In genomic region chr18:57207124-57207916, GRCh38 we compare ENCODE assay signal across 16 cellular contexts.
DNase-seq lines count a peak whose midpoint lies in the region; FAIRE-seq and TF ChIP-seq lines count a peak whose summit lies in the region.
"Had no signal": no experiment of that assay in that cellular context is flagged by ENCODE, and none has a peak within 500 bp of the region (broad histone marks: within the 10 kb centered on the region; RNA-seq: fewer than 3 reads in every experiment).

No MANE protein-coding gene starts in this region.

- H2AK5ac ChIP-seq in H1 (ENCODE audit: low read depth, low read length) = no peak overlapping the region; the same call in 1 of the 2 replicates

- H4K8ac ChIP-seq in H1 (ENCODE audit: extremely low read depth, insufficient read depth, low read length) = no peak overlapping the region

- H3K4me2 ChIP-seq in H1 (ENCODE audit: insufficient read depth in 1 of 2, low read depth in 2 of 2, low read length in 2 of 2) = 0 out of 4 replicates have a peak overlapping the region, but pooled peaks of 1 of the 2 experiments have one; percentile 17
- H3K4me2 ChIP-seq: BLaER1 treated with 17β-estradiol and CSF1 and Interleukin-3, amounts not matched to agents 10 nM and 100 nM had no signal

- H3K27ac ChIP-seq in H1 (ENCODE audit: low read depth, low read length) (no peak overlapping the region), small intestine (ENCODE audit: low read depth in 1 of 2, low read length in 1 of 2) (no peak overlapping the region)
- H3K27ac ChIP-seq: BLaER1 treated with 17β-estradiol and CSF1 and Interleukin-3, amounts not matched to agents 10 nM and 100 nM had no signal

- H4K20me1 ChIP-seq in H1 (replicated peaks in 1 of 2; ENCODE audit: control insufficient read depth in 1 of 2, insufficient read depth in 2 of 2, low read length in 2 of 2) = no peaks in the 10 kb centered on the region
- H4K20me1 ChIP-seq: BLaER1 treated with 17β-estradiol and CSF1 and Interleukin-3, amounts not matched to agents 10 nM and 100 nM had no signal

- FAIRE-seq in H1 (lab: Jason Lieb, UNC) (peak; percentile 68), small intestine (lab: Jason Lieb, UNC) (no peak)
- FAIRE-seq: GM12891, HTR-8/SVneo had no signal

- H4K91ac ChIP-seq in H1 (replicated peaks; ENCODE audit: insufficient read length, low read length) = peak overlapping the region; percentile 8

- no peak for TF ChIP-seq POLR2A in H1 (IDR thresholded peaks at IDR 0.05; ENCODE audit: control extremely low read depth in 1 of 2, low read depth in 2 of 2, low read length in 2 of 2)

- H2BK20ac ChIP-seq in H1 (ENCODE audit: low read length) = no peak overlapping the region; the same call in 1 of the 2 replicates

- no peak overlapping the region for H2AFZ ChIP-seq in H1 (ENCODE audit: low read length)

- no peaks in the 10 kb centered on the region for H3K79me2 ChIP-seq in H1 (ENCODE audit: control insufficient read depth in 1 of 2, insufficient read depth in 2 of 2, low read length in 2 of 2)

- H3K56ac ChIP-seq in H1 (replicated peaks; ENCODE audit: insufficient read length, low read depth, low read length) = no peak overlapping the region

- CTCF ChIA-PET in H1 (lab: Charles Lee; ENCODE audit: partially characterized antibody) = interaction anchor here (1.3 kb wide), 1 partner anchor 32 kb away, joined by 3 read pairs; no protein-coding TSS in a partner anchor

- H3K23me2 ChIP-seq in H1 (ENCODE audit: low read depth, low read length) = peaks cover 7% of the 10 kb centered on the region

- H3K14ac ChIP-seq in H1 (ENCODE audit: insufficient read length) = no peak overlapping the region

- H3K4ac ChIP-seq in H1 (replicated peaks; ENCODE audit: insufficient read length, low read depth, low read length) = no peak overlapping the region

- no peak for TF ChIP-seq RAD21 in H1 (IDR thresholded peaks at IDR 0.05 in 1 of 2, conservative IDR thresholded peaks at IDR 0.05 in 1 of 2; ENCODE audit: low read depth in 2 of 2, low read length in 2 of 2)

- WGBS in H1 (ENCODE audit: extremely low coverage in 1 of 2, insufficient coverage in 1 of 2, insufficient read length in 1 of 2, insufficient replicate concordance in 2 of 2, low coverage in 1 of 2, low lambda C conversion rate in 2 of 2, missing lambda C conversion rate in 1 of 2), 2 experiments = 82% methylated on average over 6 of the region's 6 CpGs; no CpG with 5 or more reads in 1 of the 2 experiments
- WGBS in small intestine, 3 donors = 77 to 80% (median 79%) methylated on average over 6 of the region's 6 CpGs

- H3K9me3 ChIP-seq in H1 (ENCODE audit: insufficient read depth in 2 of 2, low read depth in 1 of 2, low read length in 1 of 2) (no peaks in the 10 kb centered on the region), small intestine (ENCODE audit: control insufficient read depth, low read depth) (no peaks in the 10 kb centered on the region)
- H3K9me3 ChIP-seq: BLaER1 treated with 17β-estradiol and CSF1 and Interleukin-3, amounts not matched to agents 10 nM and 100 nM had no signal

- H3K4me3 ChIP-seq in H1 (ENCODE audit: extremely low read depth in 1 of 4, insufficient read depth in 2 of 4, low read depth in 3 of 4, low read length in 4 of 4) (no peak overlapping the region), small intestine (ENCODE audit: low read depth in 1 of 2, low read length in 2 of 2) (no peak overlapping the region)
- H3K4me3 ChIP-seq: BLaER1 treated with 17β-estradiol and CSF1 and Interleukin-3, amounts not matched to agents 10 nM and 100 nM had no signal

- no peak overlapping the region for H3K9ac ChIP-seq in H1 (replicated peaks in 1 of 4; ENCODE audit: extremely low read depth in 1 of 4, low read depth in 3 of 4, low read length in 3 of 4)
- H3K9ac ChIP-seq: BLaER1 treated with 17β-estradiol and CSF1 and Interleukin-3, amounts not matched to agents 10 nM and 100 nM had no signal

- TF ChIP-seq EP300 in H1 (IDR thresholded peaks at IDR 0.05; ENCODE audit: borderline replicate concordance in 1 of 2, low read depth in 2 of 2, low read length in 2 of 2) = no peak

- peak overlapping the region; percentile 46 for H2BK15ac ChIP-seq in H1 (ENCODE audit: low read length)

- H2BK12ac ChIP-seq in H1 (ENCODE audit: low read depth, low read length) = 0 out of 2 replicates have a peak overlapping the region, but pooled peaks have one; percentile 10

- H3K79me1 ChIP-seq in H1 (ENCODE audit: low read depth, low read length) = no peaks in the 10 kb centered on the region

- no peak for TF ChIP-seq CTCF in H1 (IDR thresholded peaks at IDR 0.05; ENCODE audit: control extremely low read depth in 1 of 3, insufficient read depth in 1 of 3, low read depth in 1 of 3, low read length in 3 of 3)

- DNase-seq in NOMO-1 treated with DMSO at 0.1 percent for 48 hours (lab: John Stamatoyannopoulos, UW; ENCODE audit: unreplicated experiment) (peak; percentile 12), NOMO-1 treated with dmso at 0.1 percent for 144 hours (lab: John Stamatoyannopoulos, UW; ENCODE audit: unreplicated experiment) (no peak), H1 (ENCODE audit: low read depth in 1 of 2, low spot score in 2 of 2) (no peak), iPS-NIHi11 (ENCODE audit: low spot score) (peak; percentile 30), small intestine (peak; percentile 51), NCI-H345 (lab: John Stamatoyannopoulos, UW) (no peak), NCI-H1105 treated with DMSO at 0.1 percent for 48 hours (lab: John Stamatoyannopoulos, UW) (no peak), ecto neural progenitor cell (ENCODE audit: low spot score) (no peak)
- DNase-seq: ACHN; CD4-positive, CD25-positive, alpha-beta regulatory T cell; GOT3; HCEC 1CT; HFFc6 had no signal

- H3K27me3 ChIP-seq in H1 (replicated peaks in 1 of 4; ENCODE audit: control insufficient read depth in 3 of 4, extremely low read depth in 1 of 4, insufficient read depth in 3 of 4, low read length in 3 of 4) (peaks cover 0 to 3% (median 0%) of the 10 kb centered on the region in 4 experiments; a peak in 2 of 7 replicates), small intestine (ENCODE audit: control insufficient read depth in 2 of 2, insufficient read depth in 2 of 2, low read length in 2 of 2) (no peaks in the 10 kb centered on the region)
- H3K27me3 ChIP-seq: BLaER1 treated with 17β-estradiol and CSF1 and Interleukin-3, amounts not matched to agents 10 nM and 100 nM had no signal

- H3K4me1 ChIP-seq in H1 (replicated peaks in 1 of 4; ENCODE audit: control insufficient read depth in 3 of 4, insufficient read depth in 4 of 4, low read length in 3 of 4) = peaks cover 10 to 21% (median 16%) of the 10 kb centered on the region in 4 experiments; a peak in 6 of 7 replicates
- peaks cover 6 to 10% of the 10 kb centered on the region in 2 donors for H3K4me1 ChIP-seq in small intestine (ENCODE audit: control insufficient read depth in 2 of 2, insufficient read depth in 1 of 2, low read depth in 1 of 2, low read length in 1 of 2)
- H3K4me1 ChIP-seq: BLaER1 treated with 17β-estradiol and CSF1 and Interleukin-3, amounts not matched to agents 10 nM and 100 nM had no signal

- H2BK5ac ChIP-seq in H1 (ENCODE audit: low read depth, low read length) = 0 out of 2 replicates have a peak overlapping the region, but pooled peaks have one; percentile 36

- no peak overlapping the region for H2BK120ac ChIP-seq in H1 (replicated peaks; ENCODE audit: low read depth, low read length)

- H3K36me3 ChIP-seq in H1 (ENCODE audit: control insufficient read depth in 2 of 4, insufficient read depth in 4 of 4, low read length in 3 of 4) = no peaks in the 10 kb centered on the region
- H3K36me3 ChIP-seq in small intestine (ENCODE audit: control insufficient read depth in 2 of 2, insufficient read depth in 2 of 2, low read length in 2 of 2) = no peaks in the 10 kb centered on the region
- H3K36me3 ChIP-seq: BLaER1 treated with 17β-estradiol and CSF1 and Interleukin-3, amounts not matched to agents 10 nM and 100 nM had no signal

- peak overlapping the region; percentile 57; the same call in 1 of the 2 replicates for H3K18ac ChIP-seq in H1 (ENCODE audit: extremely low read depth, low read length)

- POLR2A ChIA-PET in H1 (lab: Charles Lee; ENCODE audit: partially characterized antibody) = no interaction called here

- H3K23ac ChIP-seq in H1 (ENCODE audit: insufficient read length) = no peak overlapping the region

- H4K5ac ChIP-seq in H1 (ENCODE audit: insufficient read length, low read depth, low read length) = no peak overlapping the region

TF ChIP-seq in H1, 55 proteins besides CTCF, POLR2A, EP300 and RAD21:
- TF ChIP-seq SIN3A (conservative IDR thresholded peaks at IDR 0.05 in 1 of 2, IDR thresholded peaks at IDR 0.05 in 1 of 2; ENCODE audit: low read depth in 1 of 2, low read length in 2 of 2) = no peak
- TF ChIP-seq TEAD4 (IDR thresholded peaks at IDR 0.05; ENCODE audit: low read depth, low read length) = peak; percentile 93

Comparison
In these comparisons a context has a peak if more than half of its experiments do, and no peak if none do; other contexts are left out.
1. DNase-seq: peak in NOMO-1 treated with DMSO at 0.1 percent for 48 hours (single experiment), iPS-NIHi11 (single experiment) and small intestine (single experiment); none in NOMO-1 treated with dmso at 0.1 percent for 144 hours (single experiment), H1 (0 of 2), NCI-H345 (single experiment), NCI-H1105 treated with DMSO at 0.1 percent for 48 hours (single experiment) and ecto neural progenitor cell (single experiment).